In the genomic region with DNA sequence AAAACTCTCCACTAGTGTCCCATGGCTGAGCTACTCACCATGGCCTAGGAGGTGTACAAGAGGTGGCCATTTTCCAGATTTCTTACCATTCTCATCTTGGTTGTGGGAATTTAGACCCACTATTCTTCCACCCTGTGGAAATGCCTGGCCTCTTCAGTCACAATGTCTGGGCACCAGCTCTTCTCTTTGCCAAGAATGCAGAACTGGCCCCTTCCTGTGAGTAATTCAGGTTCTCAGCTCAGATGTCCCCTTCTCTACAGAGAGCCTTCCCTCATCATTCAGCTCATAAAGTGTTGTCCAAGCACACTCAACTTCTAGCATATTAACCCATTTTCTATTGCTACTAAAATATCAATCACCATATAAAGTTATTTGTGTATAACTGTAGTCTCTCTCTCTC, we compare ENCODE assay signal across 24 cellular contexts.
"Had no signal": no experiment of that assay in that cellular context is flagged by ENCODE, and none has a peak within 500 bp of the region (broad histone marks: within the 10 kb centered on the region; RNA-seq: fewer than 3 reads in every experiment).

No MANE protein-coding gene starts in this region.

- H3K4me2 ChIP-seq: hepatocyte had no signal

- H3K36me3 Mint-ChIP-seq: natural killer cell, T-cell, WTC11 had no signal

- H3K27ac Mint-ChIP-seq: activated naive CD8-positive, alpha-beta T cell treated with anti-CD3 and anti-CD28 coated beads, Interleukin-2, amount 50 U/mL, for 24 hours; activated T-cell treated with anti-CD3 and anti-CD28 coated beads, Interleukin-2, amount 50 U/mL, for 72 hours; dendritic cell treated with granulocyte-macrophage colony-stimulating factor and Interleukin-4, amounts not matched to agents 40 ng/mL and 50 ng/mL, for 4 days; natural killer cell; stimulated activated naive CD8-positive, alpha-beta T cell treated with anti-CD3 and anti-CD28 coated beads, Interleukin-15, amount 100 ng/mL, for 72 hours; T-cell; T-helper 2 cell treated with Interferon-gamma antibody and Interleukin-4, amounts not matched to agents 5 μg/mL and 100 μg/mL, for 36 hours; WTC11 had no signal

- H3K36me3 ChIP-seq: neutrophil, pancreas, tibial nerve had no signal

- ATAC-seq: activated naive CD8-positive, alpha-beta T cell treated with anti-CD3 and anti-CD28 coated beads, Interleukin-2, amount 50 U/mL, for 24 hours; activated T-cell treated with anti-CD3 and anti-CD28 coated beads, Interleukin-2, amount 50 U/mL, for 72 hours; natural killer cell; pancreas; right cardiac atrium; stimulated activated naive CD8-positive, alpha-beta T cell treated with anti-CD3 and anti-CD28 coated beads, Interleukin-15, amount 100 ng/mL, for 72 hours; T-cell; WTC11 had no signal

- H2AFZ ChIP-seq: hepatocyte had no signal

- H3K4me3 Mint-ChIP-seq: activated naive CD8-positive, alpha-beta T cell treated with anti-CD3 and anti-CD28 coated beads, Interleukin-2, amount 50 U/mL, for 24 hours; activated T-cell treated with anti-CD3 and anti-CD28 coated beads, Interleukin-2, amount 50 U/mL, for 72 hours; dendritic cell treated with granulocyte-macrophage colony-stimulating factor and Interleukin-4, amounts not matched to agents 40 ng/mL and 50 ng/mL, for 4 days; natural killer cell; stimulated activated naive CD8-positive, alpha-beta T cell treated with anti-CD3 and anti-CD28 coated beads, Interleukin-15, amount 100 ng/mL, for 72 hours; T-cell; T-helper 2 cell treated with Interferon-gamma antibody and Interleukin-4, amounts not matched to agents 5 μg/mL and 100 μg/mL, for 36 hours; WTC11 had no signal

- H3K27me3 Mint-ChIP-seq: activated naive CD8-positive, alpha-beta T cell treated with anti-CD3 and anti-CD28 coated beads, Interleukin-2, amount 50 U/mL, for 24 hours; dendritic cell treated with granulocyte-macrophage colony-stimulating factor and Interleukin-4, amounts not matched to agents 40 ng/mL and 50 ng/mL, for 4 days; stimulated activated naive CD8-positive, alpha-beta T cell treated with anti-CD3 and anti-CD28 coated beads, Interleukin-15, amount 100 ng/mL, for 72 hours; T-cell had no signal

- DNase-seq: activated CD4-positive, alpha-beta T cell treated with anti-CD3 and anti-CD28 coated beads, Interleukin-2, amount 50 U/mL, for 48 hours; activated gamma-delta T cell; activated naive CD4-positive, alpha-beta T cell treated with anti-CD3 and anti-CD28 coated beads, Interleukin-2, amount 50 U/mL, for 16 hours; activated naive CD8-positive, alpha-beta T cell treated with anti-CD3 and anti-CD28 coated beads, Interleukin-2, amount 50 U/mL, for 24 hours; activated T-cell treated with anti-CD3 and anti-CD28 coated beads, Interleukin-2, amount 50 U/mL, for 72 hours; cerebellar nuclear complex; effector CD8-positive, alpha-beta T cell; foreskin melanocyte; glutamatergic neuron; mammary epithelial cell; midbrain; natural killer cell; pancreas; stimulated activated CD4-positive, alpha-beta T cell treated with anti-CD3 and anti-CD28 coated beads, Interleukin-12 subunit alpha, Interleukin-12 subunit beta, amount 100 ng/mL, for 4 hours; stimulated activated CD4-positive, alpha-beta T cell treated with anti-CD3 and anti-CD28 coated beads, Interleukin-4, amount 100 ng/mL, for 4 hours; stimulated activated naive CD8-positive, alpha-beta T cell treated with anti-CD3 and anti-CD28 coated beads, Interleukin-15, amount 100 ng/mL, for 72 hours; T-cell had no signal

- H3K79me2 ChIP-seq: hepatocyte had no signal

- H3K9me3 Mint-ChIP-seq: activated naive CD8-positive, alpha-beta T cell treated with anti-CD3 and anti-CD28 coated beads, Interleukin-2, amount 50 U/mL, for 24 hours; dendritic cell treated with granulocyte-macrophage colony-stimulating factor and Interleukin-4, amounts not matched to agents 40 ng/mL and 50 ng/mL, for 4 days; natural killer cell; stimulated activated naive CD8-positive, alpha-beta T cell treated with anti-CD3 and anti-CD28 coated beads, Interleukin-15, amount 100 ng/mL, for 72 hours; T-cell; T-helper 2 cell treated with Interferon-gamma antibody and Interleukin-4, amounts not matched to agents 5 μg/mL and 100 μg/mL, for 36 hours; WTC11 had no signal

- H3K27ac ChIP-seq: hepatocyte, neutrophil, pancreas, tibial nerve had no signal

- H3K4me1 Mint-ChIP-seq: natural killer cell; stimulated activated naive CD8-positive, alpha-beta T cell treated with anti-CD3 and anti-CD28 coated beads, Interleukin-15, amount 100 ng/mL, for 72 hours; WTC11 had no signal

- H3K4me3 ChIP-seq: hepatocyte, pancreas, tibial nerve had no signal

- H3K9me3 ChIP-seq: neutrophil, pancreas, tibial nerve had no signal

- H3K4me1 ChIP-seq: pancreas, tibial nerve had no signal

- H3K27me3 ChIP-seq: hepatocyte, neutrophil, pancreas, tibial nerve had no signal
